Comparison of ENCODE assay signal across 1 cellular context in the genomic region with DNA sequence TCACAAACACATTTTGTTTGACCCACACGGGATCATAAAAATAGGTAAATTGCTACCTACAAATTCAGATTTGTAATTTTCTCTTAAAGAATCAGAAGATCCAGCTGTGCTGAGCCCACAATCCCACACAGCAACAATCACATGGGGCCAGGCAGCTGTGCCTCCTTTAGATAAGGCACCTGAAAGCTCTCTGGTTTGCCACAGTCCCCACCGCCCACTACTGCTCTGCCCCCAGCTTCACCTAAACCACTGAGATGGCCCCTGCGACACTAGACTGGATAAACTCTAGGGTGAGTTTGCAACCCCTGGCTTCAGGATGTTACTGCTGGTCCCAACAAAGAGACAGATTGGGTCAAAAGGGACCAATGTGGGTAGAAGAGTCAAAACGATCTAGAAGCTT.
A peak's percentile ranks its signal among the peaks of the same experiment; 100 is the strongest.
TF ChIP-seq lines count a peak whose summit lies in the region.

No MANE protein-coding gene starts in this region.

TF ChIP-seq in K562, 482 proteins besides CTCF, POLR2A, EP300 and RAD21 (continued from another document):
- TF ChIP-seq, protein P1, sequence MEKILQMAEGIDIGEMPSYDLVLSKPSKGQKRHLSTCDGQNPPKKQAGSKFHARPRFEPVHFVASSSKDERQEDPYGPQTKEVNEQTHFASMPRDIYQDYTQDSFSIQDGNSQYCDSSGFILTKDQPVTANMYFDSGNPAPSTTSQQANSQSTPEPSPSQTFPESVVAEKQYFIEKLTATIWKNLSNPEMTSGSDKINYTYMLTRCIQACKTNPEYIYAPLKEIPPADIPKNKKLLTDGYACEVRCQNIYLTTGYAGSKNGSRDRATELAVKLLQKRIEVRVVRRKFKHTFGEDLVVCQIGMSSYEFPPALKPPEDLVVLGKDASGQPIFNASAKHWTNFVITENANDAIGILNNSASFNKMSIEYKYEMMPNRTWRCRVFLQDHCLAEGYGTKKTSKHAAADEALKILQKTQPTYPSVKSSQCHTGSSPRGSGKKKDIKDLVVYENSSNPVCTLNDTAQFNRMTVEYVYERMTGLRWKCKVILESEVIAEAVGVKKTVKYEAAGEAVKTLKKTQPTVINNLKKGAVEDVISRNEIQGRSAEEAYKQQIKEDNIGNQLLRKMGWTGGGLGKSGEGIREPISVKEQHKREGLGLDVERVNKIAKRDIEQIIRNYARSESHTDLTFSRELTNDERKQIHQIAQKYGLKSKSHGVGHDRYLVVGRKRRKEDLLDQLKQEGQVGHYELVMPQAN (IDR thresholded peaks at IDR 0.05; ENCODE audit: borderline replicate concordance) = no peak
- TF ChIP-seq CBFA2T2 (conservative IDR thresholded peaks at IDR 0.05) (peak; percentile 82), FOS (IDR thresholded peaks at IDR 0.05; ENCODE audit: extremely low read depth, insufficient read length) (no peak), HINFP (tag; conservative IDR thresholded peaks at IDR 0.05; ENCODE audit: low read depth) (no peak), HDGF (IDR thresholded peaks at IDR 0.05) (no peak), CTBP1 (IDR thresholded peaks at IDR 0.05; ENCODE audit: borderline replicate concordance) (no peak), HNRNPH1 (optimal IDR thresholded peaks at IDR 0.05; ENCODE audit: low read depth, low read length) (no peak), ZNF174 (CRISPR knock-in tag; IDR thresholded peaks at IDR 0.05) (no peak), CBFA2T3 (IDR thresholded peaks at IDR 0.05) (peak; percentile 87), ETV6 (IDR thresholded peaks at IDR 0.05; ENCODE audit: borderline replicate concordance in 1 of 2, low read depth in 2 of 2, low read length in 1 of 2) (no peak), ETV6 (CRISPR knock-in tag; IDR thresholded peaks at IDR 0.05; ENCODE audit: borderline replicate concordance) (no peak), STAT5A (IDR thresholded peaks at IDR 0.05; ENCODE audit: borderline replicate concordance, low read length) (peak; percentile 35; the same call in 1 of the 2 replicates), NFIC (IDR thresholded peaks at IDR 0.05) (peak; percentile 31; the same call in 1 of the 2 replicates)
